In the genomic region with DNA sequence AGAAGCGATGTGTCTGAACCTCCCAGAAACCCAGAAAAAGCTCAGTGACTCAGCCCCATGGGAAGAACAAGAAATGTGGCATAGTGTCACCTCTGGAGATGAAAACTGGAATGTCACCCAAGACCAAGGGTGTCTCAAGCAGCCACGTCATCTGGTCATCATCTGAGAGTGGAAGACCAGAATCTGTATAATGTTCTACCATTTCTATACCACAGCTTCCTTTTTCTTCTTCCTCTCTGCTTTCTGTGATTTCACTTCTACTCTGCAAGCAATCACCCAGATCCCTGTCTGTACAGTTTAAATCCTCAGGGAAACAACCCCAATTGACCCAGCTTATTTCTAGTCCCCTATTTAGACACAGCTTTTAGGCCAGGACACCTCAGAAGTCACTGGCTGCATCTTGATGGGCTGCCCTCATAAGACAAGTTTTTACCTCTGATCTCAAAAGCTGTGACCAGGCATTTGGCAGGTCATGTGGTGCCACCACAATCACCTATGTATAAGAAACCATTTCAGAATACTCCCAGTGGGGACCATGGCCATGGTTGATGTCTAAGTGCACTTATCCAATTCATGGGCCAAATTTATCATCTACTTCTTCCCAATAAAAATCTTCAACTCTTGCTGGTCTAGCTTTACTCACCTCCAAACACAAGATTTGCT, we compare ENCODE assay signal across 21 cellular contexts.
DNase-seq lines count a peak whose midpoint lies in the region; ATAC-seq, FAIRE-seq and TF ChIP-seq lines count a peak whose summit lies in the region.
"Had no signal": no experiment of that assay in that cellular context is flagged by ENCODE, and none has a peak within 500 bp of the region (broad histone marks: within the 10 kb centered on the region; RNA-seq: fewer than 3 reads in every experiment).

No MANE protein-coding gene starts in this region.

- peaks cover 7 to 22% of the 10 kb centered on the region in 2 donors for H3K36me3 ChIP-seq in aorta (ENCODE audit: control insufficient read depth in 1 of 2, insufficient read depth in 2 of 2, low read length in 1 of 2)
- no peaks in the 10 kb centered on the region for H3K36me3 ChIP-seq in kidney (ENCODE audit: control insufficient read depth in 1 of 2, insufficient read depth in 2 of 2, low read length in 2 of 2)

- H3K9ac ChIP-seq in kidney (ENCODE audit: low read length in 2 of 2) = no peak overlapping the region

- H3K27me3 ChIP-seq in aorta (ENCODE audit: control insufficient read depth in 1 of 2, insufficient read depth in 2 of 2, low read length in 1 of 2) = no peaks in the 10 kb centered on the region

- H3K9me3 ChIP-seq in aorta (ENCODE audit: control insufficient read depth, low read length) = no peaks in the 10 kb centered on the region
- no peaks in the 10 kb centered on the region for H3K9me3 ChIP-seq in kidney (ENCODE audit: control insufficient read depth in 1 of 2, low read length in 2 of 2)

- ATAC-seq in GM18498 (IDR thresholded peaks at IDR 0.05; ENCODE audit: unreplicated experiment) (peak; percentile 61), GM19395 (IDR thresholded peaks at IDR 0.05; ENCODE audit: unreplicated experiment) (peak; percentile 72), HG03060 (IDR thresholded peaks at IDR 0.05; ENCODE audit: low read depth, unreplicated experiment) (peak; percentile 69), HG03045 (IDR thresholded peaks at IDR 0.05; ENCODE audit: unreplicated experiment) (no peak), aorta (ENCODE audit: low FRiP score) (no peak)
- ATAC-seq: CD8-positive, alpha-beta T cell; sciatic nerve; stimulated activated naive CD8-positive, alpha-beta T cell treated with anti-CD3 and anti-CD28 coated beads, Interleukin-15, amount 100 ng/mL, for 72 hours had no signal

- H3K4me3 ChIP-seq in aorta (ENCODE audit: low read length in 2 of 2) (no peak overlapping the region), kidney (ENCODE audit: low read length in 2 of 2) (no peak overlapping the region)

- no peak for FAIRE-seq in kidney (lab: Jason Lieb, UNC)
- FAIRE-seq: astrocyte, H1 had no signal

- intact Hi-C loops in aorta (cut with DNase I) = no loop called here
- intact Hi-C loops in kidney (cut with DNase I) = no loop called here

- H3K4me1 ChIP-seq in aorta (ENCODE audit: control insufficient read depth in 1 of 2, insufficient read depth in 2 of 2, low read length in 2 of 2) = no peaks in the 10 kb centered on the region
- H3K4me1 ChIP-seq in kidney (ENCODE audit: control insufficient read depth in 1 of 2, insufficient read depth in 1 of 2, low read depth in 1 of 2, low read length in 2 of 2) = no peaks in the 10 kb centered on the region

- 91 to 98% methylated on average over 2 of the region's 2 CpGs for WGBS in aorta, 2 donors

- no peak for TF ChIP-seq CTCF in kidney (IDR thresholded peaks at IDR 0.05; ENCODE audit: borderline replicate concordance, extremely low read depth, insufficient read depth)

- DNase-seq in MV-4-11 (lab: John Stamatoyannopoulos, UW) (peak; percentile 64), NCI-H1417 treated with DMSO at 0.1 percent for 48 hours (lab: John Stamatoyannopoulos, UW) (no peak), aorta (no peak), kidney (no peak)
- DNase-seq: activated naive CD4-positive, alpha-beta T cell treated with anti-CD3 and anti-CD28 coated beads, Interleukin-2, amount 10 ng/mL, durations not matched to agents 7 days and 5 days; CD8-positive, alpha-beta T cell; DMS79; hypothalamus; naive B cell; NCI-H187 treated with DMSO at 0.1 percent for 48 hours; NK-92 treated with Interleukin-12 subunit alpha and Interleukin-12 subunit beta, amount 100 ng/mL, for 24 hours; stimulated activated naive CD8-positive, alpha-beta T cell treated with anti-CD3 and anti-CD28 coated beads, Interleukin-15, amount 100 ng/mL, for 72 hours; T-helper 1 cell; trophoblast cell had no signal

- H3K27ac ChIP-seq in aorta (ENCODE audit: low read depth in 1 of 2, low read length in 2 of 2) (no peak overlapping the region), kidney (ENCODE audit: low read depth in 2 of 2, low read length in 2 of 2) (no peak overlapping the region)

Comparison
In these comparisons a context has a peak if more than half of its experiments do, and no peak if none do; other contexts are left out.
1. ATAC-seq: peak in GM18498 (single experiment), GM19395 (single experiment) and HG03060 (single experiment); none in HG03045 (single experiment) and aorta (single experiment).